2 cellular contexts compared by ENCODE assay signal in the genomic region with DNA sequence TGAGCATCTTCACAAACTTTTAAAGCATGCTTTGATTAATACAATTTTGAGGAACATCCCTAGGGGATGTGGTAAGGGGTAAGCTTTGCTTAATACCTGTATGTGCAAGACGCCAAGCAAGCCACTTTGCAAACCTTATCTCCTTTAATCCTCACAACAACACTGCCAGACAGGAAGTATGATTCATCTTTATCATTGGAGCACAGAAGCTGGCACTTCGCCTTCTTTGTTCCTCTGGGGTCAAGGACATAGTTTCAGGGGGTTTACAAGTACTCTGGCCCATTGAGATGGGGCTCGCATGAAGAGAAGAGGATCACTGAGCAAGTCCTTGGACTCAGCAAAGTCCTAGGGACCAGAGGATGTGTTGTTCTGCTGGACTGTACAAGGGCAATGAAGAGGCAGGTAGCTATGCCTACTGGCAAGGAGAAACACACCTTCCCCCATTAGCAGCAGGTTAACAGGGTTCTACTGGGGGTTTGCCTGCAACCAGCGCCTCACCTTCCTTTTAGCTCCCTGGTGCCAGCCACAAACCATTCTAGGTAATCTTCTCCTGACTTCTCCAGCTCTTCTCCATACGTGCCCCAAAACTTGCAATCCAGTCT.
TF ChIP-seq lines count a peak whose summit lies in the region.

No MANE protein-coding gene starts in this region.

TF ChIP-seq in HCT116, 20 proteins besides CTCF, POLR2A, EP300 and RAD21 (continued from another document):
- TF ChIP-seq EZH2 (IDR thresholded peaks at IDR 0.05) (no peak), ZNF274 (IDR thresholded peaks at IDR 0.05; ENCODE audit: low read depth, low read length) (no peak), CEBPB (IDR thresholded peaks at IDR 0.05; ENCODE audit: low read depth) (0 out of 2 replicates have a peak, but pooled peaks have one; percentile 26), EZH2phosphoT487 (IDR thresholded peaks at IDR 0.05; ENCODE audit: borderline replicate concordance) (no peak), CBX3 (IDR thresholded peaks at IDR 0.05; ENCODE audit: low read depth) (peak; percentile 78), FOSL1 (IDR thresholded peaks at IDR 0.05; ENCODE audit: low read depth) (peak; percentile 86), JUND (IDR thresholded peaks at IDR 0.05) (peak; percentile 89), SIN3A (IDR thresholded peaks at IDR 0.05; ENCODE audit: low read depth) (no peak), POLR2AphosphoS5 (IDR thresholded peaks at IDR 0.05; ENCODE audit: low read depth, low read length) (peak; percentile 36; the same call in 1 of the 2 replicates), ZFX (IDR thresholded peaks at IDR 0.05) (no peak), SRF (IDR thresholded peaks at IDR 0.05; ENCODE audit: low read depth) (no peak), REST (IDR thresholded peaks at IDR 0.05; ENCODE audit: low read depth) (no peak)
- TF ChIP-seq, protein P1, sequence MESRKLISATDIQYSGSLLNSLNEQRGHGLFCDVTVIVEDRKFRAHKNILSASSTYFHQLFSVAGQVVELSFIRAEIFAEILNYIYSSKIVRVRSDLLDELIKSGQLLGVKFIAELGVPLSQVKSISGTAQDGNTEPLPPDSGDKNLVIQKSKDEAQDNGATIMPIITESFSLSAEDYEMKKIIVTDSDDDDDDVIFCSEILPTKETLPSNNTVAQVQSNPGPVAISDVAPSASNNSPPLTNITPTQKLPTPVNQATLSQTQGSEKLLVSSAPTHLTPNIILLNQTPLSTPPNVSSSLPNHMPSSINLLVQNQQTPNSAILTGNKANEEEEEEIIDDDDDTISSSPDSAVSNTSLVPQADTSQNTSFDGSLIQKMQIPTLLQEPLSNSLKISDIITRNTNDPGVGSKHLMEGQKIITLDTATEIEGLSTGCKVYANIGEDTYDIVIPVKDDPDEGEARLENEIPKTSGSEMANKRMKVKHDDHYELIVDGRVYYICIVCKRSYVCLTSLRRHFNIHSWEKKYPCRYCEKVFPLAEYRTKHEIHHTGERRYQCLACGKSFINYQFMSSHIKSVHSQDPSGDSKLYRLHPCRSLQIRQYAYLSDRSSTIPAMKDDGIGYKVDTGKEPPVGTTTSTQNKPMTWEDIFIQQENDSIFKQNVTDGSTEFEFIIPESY (IDR thresholded peaks at IDR 0.05; ENCODE audit: extremely low read depth, insufficient replicate concordance, low read length), result no peak

TF ChIP-seq in SK-N-SH treated with all-trans-retinoic acid at 6 μM for 48 hours, 23 proteins besides CTCF, POLR2A, EP300 and RAD21 (continued from another document):
- TF ChIP-seq PATZ1 (CRISPR knock-in tag; IDR thresholded peaks at IDR 0.05; ENCODE audit: borderline replicate concordance) (no peak), RARB (CRISPR knock-in tag; IDR thresholded peaks at IDR 0.05) (no peak), OSR1 (CRISPR knock-in tag; IDR thresholded peaks at IDR 0.05) (no peak), ARNTL (CRISPR knock-in tag; IDR thresholded peaks at IDR 0.05; ENCODE audit: borderline replicate concordance, low read depth) (no peak), ISL1 (CRISPR knock-in tag; IDR thresholded peaks at IDR 0.05) (no peak), ZNF70 (CRISPR knock-in tag; IDR thresholded peaks at IDR 0.05) (no peak)
- TF ChIP-seq, protein P2, sequence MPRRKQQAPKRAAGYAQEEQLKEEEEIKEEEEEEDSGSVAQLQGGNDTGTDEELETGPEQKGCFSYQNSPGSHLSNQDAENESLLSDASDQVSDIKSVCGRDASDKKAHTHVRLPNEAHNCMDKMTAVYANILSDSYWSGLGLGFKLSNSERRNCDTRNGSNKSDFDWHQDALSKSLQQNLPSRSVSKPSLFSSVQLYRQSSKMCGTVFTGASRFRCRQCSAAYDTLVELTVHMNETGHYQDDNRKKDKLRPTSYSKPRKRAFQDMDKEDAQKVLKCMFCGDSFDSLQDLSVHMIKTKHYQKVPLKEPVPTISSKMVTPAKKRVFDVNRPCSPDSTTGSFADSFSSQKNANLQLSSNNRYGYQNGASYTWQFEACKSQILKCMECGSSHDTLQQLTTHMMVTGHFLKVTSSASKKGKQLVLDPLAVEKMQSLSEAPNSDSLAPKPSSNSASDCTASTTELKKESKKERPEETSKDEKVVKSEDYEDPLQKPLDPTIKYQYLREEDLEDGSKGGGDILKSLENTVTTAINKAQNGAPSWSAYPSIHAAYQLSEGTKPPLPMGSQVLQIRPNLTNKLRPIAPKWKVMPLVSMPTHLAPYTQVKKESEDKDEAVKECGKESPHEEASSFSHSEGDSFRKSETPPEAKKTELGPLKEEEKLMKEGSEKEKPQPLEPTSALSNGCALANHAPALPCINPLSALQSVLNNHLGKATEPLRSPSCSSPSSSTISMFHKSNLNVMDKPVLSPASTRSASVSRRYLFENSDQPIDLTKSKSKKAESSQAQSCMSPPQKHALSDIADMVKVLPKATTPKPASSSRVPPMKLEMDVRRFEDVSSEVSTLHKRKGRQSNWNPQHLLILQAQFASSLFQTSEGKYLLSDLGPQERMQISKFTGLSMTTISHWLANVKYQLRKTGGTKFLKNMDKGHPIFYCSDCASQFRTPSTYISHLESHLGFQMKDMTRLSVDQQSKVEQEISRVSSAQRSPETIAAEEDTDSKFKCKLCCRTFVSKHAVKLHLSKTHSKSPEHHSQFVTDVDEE (CRISPR knock-in tag; IDR thresholded peaks at IDR 0.05), result no peak
- TF ChIP-seq, protein P3, sequence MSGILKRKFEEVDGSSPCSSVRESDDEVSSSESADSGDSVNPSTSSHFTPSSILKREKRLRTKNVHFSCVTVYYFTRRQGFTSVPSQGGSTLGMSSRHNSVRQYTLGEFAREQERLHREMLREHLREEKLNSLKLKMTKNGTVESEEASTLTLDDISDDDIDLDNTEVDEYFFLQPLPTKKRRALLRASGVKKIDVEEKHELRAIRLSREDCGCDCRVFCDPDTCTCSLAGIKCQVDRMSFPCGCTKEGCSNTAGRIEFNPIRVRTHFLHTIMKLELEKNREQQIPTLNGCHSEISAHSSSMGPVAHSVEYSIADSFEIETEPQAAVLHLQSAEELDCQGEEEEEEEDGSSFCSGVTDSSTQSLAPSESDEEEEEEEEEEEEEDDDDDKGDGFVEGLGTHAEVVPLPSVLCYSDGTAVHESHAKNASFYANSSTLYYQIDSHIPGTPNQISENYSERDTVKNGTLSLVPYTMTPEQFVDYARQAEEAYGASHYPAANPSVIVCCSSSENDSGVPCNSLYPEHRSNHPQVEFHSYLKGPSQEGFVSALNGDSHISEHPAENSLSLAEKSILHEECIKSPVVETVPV (CRISPR knock-in tag; IDR thresholded peaks at IDR 0.05), result no peak
- TF ChIP-seq, protein P4, sequence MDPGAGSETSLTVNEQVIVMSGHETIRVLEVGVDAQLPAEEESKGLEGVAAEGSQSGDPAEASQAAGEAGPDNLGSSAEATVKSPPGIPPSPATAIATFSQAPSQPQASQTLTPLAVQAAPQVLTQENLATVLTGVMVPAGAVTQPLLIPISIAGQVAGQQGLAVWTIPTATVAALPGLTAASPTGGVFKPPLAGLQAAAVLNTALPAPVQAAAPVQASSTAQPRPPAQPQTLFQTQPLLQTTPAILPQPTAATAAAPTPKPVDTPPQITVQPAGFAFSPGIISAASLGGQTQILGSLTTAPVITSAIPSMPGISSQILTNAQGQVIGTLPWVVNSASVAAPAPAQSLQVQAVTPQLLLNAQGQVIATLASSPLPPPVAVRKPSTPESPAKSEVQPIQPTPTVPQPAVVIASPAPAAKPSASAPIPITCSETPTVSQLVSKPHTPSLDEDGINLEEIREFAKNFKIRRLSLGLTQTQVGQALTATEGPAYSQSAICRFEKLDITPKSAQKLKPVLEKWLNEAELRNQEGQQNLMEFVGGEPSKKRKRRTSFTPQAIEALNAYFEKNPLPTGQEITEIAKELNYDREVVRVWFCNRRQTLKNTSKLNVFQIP (CRISPR knock-in tag; IDR thresholded peaks at IDR 0.05; ENCODE audit: borderline replicate concordance, low read depth), result no peak
